21 cellular contexts compared by ENCODE assay signal in genomic region chr9:8679405-8679951, GRCh38.
DNase-seq lines count a peak whose midpoint lies in the region; ATAC-seq and TF ChIP-seq lines count a peak whose summit lies in the region.
"Had no signal": no experiment of that assay in that cellular context is flagged by ENCODE, and none has a peak within 500 bp of the region (broad histone marks: within the 10 kb centered on the region; RNA-seq: fewer than 3 reads in every experiment).

No MANE protein-coding gene starts in this region.

- TF ChIP-seq CTCF in brain (conservative IDR thresholded peaks at IDR 0.05), result no peak

- H3K27me3 ChIP-seq in H7 (ENCODE audit: control insufficient read depth, insufficient read depth, low read length), result no peaks in the 10 kb centered on the region
- H3K27me3 ChIP-seq: vagina had no signal

- no peaks in the 10 kb centered on the region for H3K36me3 ChIP-seq in H7 (replicated peaks; ENCODE audit: control insufficient read depth, insufficient read depth, low read length)
- H3K36me3 ChIP-seq: lower lobe of right lung, vagina had no signal

- H3K36me3 Mint-ChIP-seq in brain, result no peaks in the 10 kb centered on the region
- H3K36me3 Mint-ChIP-seq: activated naive CD8-positive, alpha-beta T cell treated with anti-CD3 and anti-CD28 coated beads for 36 hours; CD4-positive, alpha-beta memory T cell; naive thymus-derived CD8-positive, alpha-beta T cell had no signal

- H3K27ac Mint-ChIP-seq in brain, result peak overlapping the region in 3 of 5 experiments; percentile 68 to 86 (median 80)
- H3K27ac Mint-ChIP-seq: activated naive CD8-positive, alpha-beta T cell treated with anti-CD3 and anti-CD28 coated beads for 36 hours; CD4-positive, alpha-beta memory T cell; naive thymus-derived CD8-positive, alpha-beta T cell had no signal

- no peak overlapping the region for H3K4me3 ChIP-seq in H7 (ENCODE audit: insufficient read depth, low read depth, low read length)
- H3K4me3 ChIP-seq: lower lobe of right lung, vagina had no signal

- ATAC-seq in HG03571 (IDR thresholded peaks at IDR 0.05; ENCODE audit: unreplicated experiment), result no peak
- no peak for ATAC-seq in HG02870 (IDR thresholded peaks at IDR 0.05; ENCODE audit: unreplicated experiment)
- ATAC-seq: activated T-cell treated with anti-CD3 and anti-CD28 coated beads, Interleukin-2, amount 50 U/mL, for 4 hours; lower lobe of right lung; naive thymus-derived CD8-positive, alpha-beta T cell; PC-3 had no signal

- H3K4me1 Mint-ChIP-seq in brain, result peaks cover 78% of the 10 kb centered on the region
- H3K4me1 Mint-ChIP-seq: activated naive CD8-positive, alpha-beta T cell treated with anti-CD3 and anti-CD28 coated beads for 36 hours; CD4-positive, alpha-beta memory T cell; naive thymus-derived CD8-positive, alpha-beta T cell had no signal

- no peaks in the 10 kb centered on the region for H3K27me3 Mint-ChIP-seq in brain

- peak overlapping the region in 2 of 5 experiments; percentile 35 to 51 for H3K4me3 Mint-ChIP-seq in brain
- H3K4me3 Mint-ChIP-seq: activated naive CD8-positive, alpha-beta T cell treated with anti-CD3 and anti-CD28 coated beads for 36 hours; activated T-cell treated with anti-CD3 and anti-CD28 coated beads, Interleukin-2, amount 50 U/mL, for 4 hours; CD4-positive, alpha-beta memory T cell; naive thymus-derived CD8-positive, alpha-beta T cell had no signal

- DNase-seq in COLO829 (ENCODE audit: low spot score) (peak; percentile 49), NCI-H2081 treated with DMSO at 0.1 percent for 48 hours (lab: John Stamatoyannopoulos, UW) (peak; percentile 20), midbrain (lab: John Stamatoyannopoulos, UW) (peak; percentile 47), DMS53 treated with DMSO at 0.1 percent for 48 hours (lab: John Stamatoyannopoulos, UW; ENCODE audit: unreplicated experiment) (no peak), H7 (no peak)
- DNase-seq: activated CD4-positive, alpha-beta T cell treated with anti-CD3 and anti-CD28 coated beads, Interleukin-2, amount 50 U/mL, for 4 hours; activated naive CD8-positive, alpha-beta T cell treated with anti-CD3 and anti-CD28 coated beads for 36 hours; activated T-cell treated with anti-CD3 and anti-CD28 coated beads, Interleukin-2, amount 50 U/mL, for 4 hours; CD4-positive, alpha-beta memory T cell; cerebellar nuclear complex; glutamatergic neuron; lower lobe of right lung; naive thymus-derived CD8-positive, alpha-beta T cell; NCI-H1092 treated with DMSO at 0.1 percent for 48 hours; NCI-H510A; PC-3; stimulated activated naive CD4-positive, alpha-beta T cell had no signal

- H3K9me3 Mint-ChIP-seq in brain, result no peaks in the 10 kb centered on the region
- H3K9me3 Mint-ChIP-seq: activated naive CD8-positive, alpha-beta T cell treated with anti-CD3 and anti-CD28 coated beads for 36 hours; activated T-cell treated with anti-CD3 and anti-CD28 coated beads, Interleukin-2, amount 50 U/mL, for 4 hours; naive thymus-derived CD8-positive, alpha-beta T cell had no signal

Comparison
In these comparisons a context has a peak if more than half of its experiments do, and no peak if none do; other contexts are left out.
1. DNase-seq: peak in COLO829 (single experiment), NCI-H2081 treated with DMSO at 0.1 percent for 48 hours (single experiment) and midbrain (single experiment); none in DMS53 treated with DMSO at 0.1 percent for 48 hours (single experiment) and H7 (single experiment).